In the genomic region with DNA sequence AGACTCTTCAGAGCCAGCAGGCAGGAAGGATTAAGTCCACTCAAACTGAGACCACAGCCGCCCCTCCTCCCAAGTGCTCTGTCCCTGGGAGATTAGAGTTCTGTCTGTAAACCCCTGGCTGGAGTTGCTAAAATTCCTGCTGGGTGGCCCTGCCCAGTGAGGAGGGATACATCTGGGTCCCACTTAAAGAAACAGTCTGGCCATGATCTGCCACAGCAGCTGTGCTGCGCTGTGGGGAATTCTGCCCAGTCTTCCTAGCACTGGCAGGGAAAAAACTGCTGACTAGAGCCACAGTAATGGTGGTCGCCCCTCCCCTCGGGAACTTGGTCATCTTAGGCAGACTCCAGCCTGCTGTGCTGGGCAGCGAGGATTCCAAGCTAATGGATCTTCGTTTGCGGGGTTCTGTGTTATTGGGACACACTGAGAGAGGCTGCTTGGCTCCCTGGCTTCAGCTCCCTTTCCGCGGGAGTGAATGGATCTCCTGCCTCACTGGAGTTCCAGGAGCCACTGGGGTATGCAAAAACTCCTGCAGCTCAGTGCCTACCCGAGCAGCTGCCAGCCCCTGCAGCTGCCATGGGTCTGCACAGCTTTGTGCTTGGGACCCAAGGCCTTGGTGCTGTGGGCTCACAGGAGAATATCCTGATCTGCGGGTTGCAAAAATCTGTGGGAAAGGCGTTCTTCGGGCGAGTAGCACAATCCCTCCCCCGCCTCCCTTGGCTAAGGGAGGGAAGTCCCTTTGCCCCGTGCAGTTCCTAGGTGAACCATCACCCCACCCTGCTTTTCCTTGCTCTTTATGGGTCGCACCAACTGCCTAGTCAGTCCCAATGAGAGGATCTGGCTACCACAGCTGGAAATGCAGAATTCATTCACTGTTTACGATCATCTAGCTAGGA, we compare ENCODE assay signal across 19 cellular contexts. TPM values are rescaled to one million over a fixed set of nuclear protein-coding genes. Genes with fewer than 3 reads are reported as not detected.
DNase-seq lines count a peak whose midpoint lies in the region; ATAC-seq and TF ChIP-seq lines count a peak whose summit lies in the region.
"Had no signal": no experiment of that assay in that cellular context is flagged by ENCODE, and none has a peak within 500 bp of the region (broad histone marks: within the 10 kb centered on the region; RNA-seq: fewer than 3 reads in every experiment).

No MANE protein-coding gene starts in this region.

- peaks cover 3% of the 10 kb centered on the region; the same call in 1 of the 2 replicates for H3K4me1 ChIP-seq in Panc1 (ENCODE audit: control insufficient read depth, insufficient read depth, low read length)
- H3K4me1 ChIP-seq: heart right ventricle had no signal

- TF ChIP-seq CTCF in Panc1 (IDR thresholded peaks at IDR 0.05) (no peak), glutamatergic neuron (IDR thresholded peaks at IDR 0.05; ENCODE audit: partially characterized antibody, unreplicated experiment) (no peak), retinal pigment epithelial cell (conservative IDR thresholded peaks at IDR 0.05; ENCODE audit: low read depth, low read length) (no peak), MCF 10A (IDR thresholded peaks at IDR 0.05; ENCODE audit: unreplicated experiment) (no peak)

- H3K27ac Mint-ChIP-seq in glutamatergic neuron (ENCODE audit: unreplicated experiment) (peak overlapping the region; percentile 68), MCF 10A (ENCODE audit: low read depth, unreplicated experiment) (no peak overlapping the region)
- H3K27ac Mint-ChIP-seq: activated B cell treated with CpG ODN at 0.5 μM for 24 hours; activated naive CD4-positive, alpha-beta T cell treated with anti-CD3 and anti-CD28 coated beads, Interleukin-2, amount 10 ng/mL, durations not matched to agents 7 days and 5 days; CD8-positive, alpha-beta T cell; T-helper 1 cell treated with Interleukin-12 subunit alpha and Interleukin-12 subunit beta and Interleukin-4 antibody, amounts not matched to agents 30 μg/mL and 1 μg/mL, for 36 hours had no signal

- DNase-seq in M059J (ENCODE audit: low read depth): peak; percentile 15
- DNase-seq in Panc1 (ENCODE audit: low read depth, low spot score): no peak
- DNase-seq in glutamatergic neuron: peak; percentile 15
- DNase-seq in retinal pigment epithelial cell (ENCODE audit: low read depth): no peak
- no peak for DNase-seq in MCF 10A (ENCODE audit: unreplicated experiment)
- DNase-seq in kidney tubule cell (ENCODE audit: low spot score): no peak
- no peak for DNase-seq in COR-L47 (lab: John Stamatoyannopoulos, UW)
- DNase-seq: activated B cell treated with CpG ODN at 0.5 μM for 24 hours; activated naive CD4-positive, alpha-beta T cell treated with anti-CD3 and anti-CD28 coated beads, Interleukin-2, amount 10 ng/mL, durations not matched to agents 7 days and 5 days; activated T-cell treated with anti-CD3 and anti-CD28 coated beads, Interleukin-2, amount 50 U/mL, for 4 hours; anterior cingulate cortex; CD8-positive, alpha-beta T cell; DND-41; heart right ventricle; MV-4-11; NCI-H1930; NCI-H510A; SIG-M5 had no signal

- H3K4me3 ChIP-seq in Panc1 (ENCODE audit: low read depth in 2 of 2, low read length in 2 of 2): peak overlapping the region; percentile 19 to 35
- peak overlapping the region; percentile 9 for H3K4me3 ChIP-seq in retinal pigment epithelial cell (ENCODE audit: low read length)

- POLR2A ChIA-PET in Panc1 (lab: Charles Lee): no interaction called here
- POLR2A ChIA-PET in MCF 10A (lab: Yijun Ruan, JAX): interaction anchor here (0.6 kb wide), 1 partner anchor 763 kb away, joined by 3 read pairs; no protein-coding TSS in a partner anchor

- H3K9me3 ChIP-seq in Panc1 (ENCODE audit: control insufficient read depth, insufficient read depth, low read depth, low read length): no peaks in the 10 kb centered on the region

- H3K36me3 ChIP-seq in Panc1 (ENCODE audit: control insufficient read depth, insufficient read depth, low read length): no peaks in the 10 kb centered on the region
- H3K36me3 ChIP-seq: heart right ventricle had no signal

- intact Hi-C loops in Panc1 (cut with micrococcal nuclease; ENCODE audit: unreplicated experiment): no loop called here
- intact Hi-C loops in MCF 10A (cut with micrococcal nuclease): no loop called here

- BruUV-seq in Panc1 (replicated peaks; lab: Mats Ljungman, UMichigan) (no TSS peak), MCF 10A (replicated peaks; lab: Mats Ljungman, UMichigan) (no TSS peak)

- CTCF ChIA-PET in Panc1 (lab: Charles Lee) (interaction anchor here (0.6 kb wide), 1 partner anchor 311 kb away, joined by 3 read pairs; no protein-coding TSS in a partner anchor), MCF 10A (lab: Yijun Ruan, JAX) (interaction anchor here (0.5 to 0.9 kb wide), 2 partner anchors 57 to 311 kb away, joined by 3 to 6 read pairs; no protein-coding TSS in a partner anchor)

- H3K27me3 ChIP-seq in Panc1 (ENCODE audit: control insufficient read depth, insufficient read depth, low read length): no peaks in the 10 kb centered on the region
- H3K27me3 ChIP-seq: heart right ventricle had no signal

- ATAC-seq in Panc1: peak; percentile 86
- ATAC-seq: activated T-cell treated with anti-CD3 and anti-CD28 coated beads, Interleukin-2, amount 50 U/mL, for 4 hours; CD8-positive, alpha-beta T cell had no signal

- H3K36me3 Mint-ChIP-seq in glutamatergic neuron (ENCODE audit: unreplicated experiment) (no peaks in the 10 kb centered on the region), MCF 10A (ENCODE audit: insufficient read depth, unreplicated experiment) (no peaks in the 10 kb centered on the region)
- H3K36me3 Mint-ChIP-seq: activated naive CD4-positive, alpha-beta T cell treated with anti-CD3 and anti-CD28 coated beads, Interleukin-2, amount 10 ng/mL, durations not matched to agents 7 days and 5 days had no signal

- H3K27ac ChIP-seq in Panc1 (ENCODE audit: low read length): peak overlapping the region; percentile 59; the same call in 1 of the 2 replicates
- H3K27ac ChIP-seq: heart right ventricle had no signal

- H3K9me3 Mint-ChIP-seq in glutamatergic neuron (ENCODE audit: unreplicated experiment) (no peaks in the 10 kb centered on the region), MCF 10A (ENCODE audit: unreplicated experiment) (peaks cover 3% of the 10 kb centered on the region)
- H3K9me3 Mint-ChIP-seq: CD8-positive, alpha-beta T cell; T-helper 1 cell treated with Interleukin-12 subunit alpha and Interleukin-12 subunit beta and Interleukin-4 antibody, amounts not matched to agents 30 μg/mL and 1 μg/mL, for 36 hours had no signal

- H3K4me1 Mint-ChIP-seq in glutamatergic neuron (ENCODE audit: low read depth, unreplicated experiment) (peaks cover 5% of the 10 kb centered on the region), MCF 10A (ENCODE audit: insufficient read depth, unreplicated experiment) (no peaks in the 10 kb centered on the region)
- H3K4me1 Mint-ChIP-seq: activated B cell treated with CpG ODN at 0.5 μM for 24 hours; activated naive CD4-positive, alpha-beta T cell treated with anti-CD3 and anti-CD28 coated beads, Interleukin-2, amount 10 ng/mL, durations not matched to agents 7 days and 5 days had no signal

- H3K4me3 Mint-ChIP-seq in glutamatergic neuron (ENCODE audit: unreplicated experiment) (peak overlapping the region; percentile 20), MCF 10A (ENCODE audit: unreplicated experiment) (no peak overlapping the region)
- H3K4me3 Mint-ChIP-seq: activated B cell treated with CpG ODN at 0.5 μM for 24 hours; activated naive CD4-positive, alpha-beta T cell treated with anti-CD3 and anti-CD28 coated beads, Interleukin-2, amount 10 ng/mL, durations not matched to agents 7 days and 5 days; activated T-cell treated with anti-CD3 and anti-CD28 coated beads, Interleukin-2, amount 50 U/mL, for 4 hours; CD8-positive, alpha-beta T cell; T-helper 1 cell treated with Interleukin-12 subunit alpha and Interleukin-12 subunit beta and Interleukin-4 antibody, amounts not matched to agents 30 μg/mL and 1 μg/mL, for 36 hours had no signal

- H3K27me3 Mint-ChIP-seq in glutamatergic neuron (ENCODE audit: unreplicated experiment) (no peaks in the 10 kb centered on the region), MCF 10A (ENCODE audit: insufficient read depth, unreplicated experiment) (no peaks in the 10 kb centered on the region)
- H3K27me3 Mint-ChIP-seq: activated B cell treated with CpG ODN at 0.5 μM for 24 hours; activated naive CD4-positive, alpha-beta T cell treated with anti-CD3 and anti-CD28 coated beads, Interleukin-2, amount 10 ng/mL, durations not matched to agents 7 days and 5 days had no signal

- in situ Hi-C loops in Panc1 (cut with HindIII; ENCODE audit: low pct_unique_long_range_greater_than_20kb, low sequenced_read_pairs): no loop called here

RNA-seq across cellular contexts. Expression of a gene that starts 15.7 kb away (rescaled TPM):
- 5.2 and 9.1 TPM in 2 replicates for total RNA-seq in M059J (2014; rRNA removed; shearing (Covaris generic))
- 8.3 TPM for total RNA-seq in Panc1 (2021; ENCODE audit: unreplicated experiment)
- polyA plus RNA-seq in Panc1 (2012; ENCODE audit: insufficient read length): 4.5 TPM
- 4.9 TPM for total RNA-seq in glutamatergic neuron (ENCODE audit: unreplicated experiment)
- 14.0 and 14.8 TPM in 2 replicates for total RNA-seq in MCF 10A (2022)

Comparison
In these comparisons a context has a peak if more than half of its experiments do, and no peak if none do; other contexts are left out.
1. DNase-seq: peak in M059J (single experiment) and glutamatergic neuron (single experiment); none in Panc1 (single experiment), retinal pigment epithelial cell (single experiment), MCF 10A (single experiment), kidney tubule cell (single experiment) and COR-L47 (single experiment).